10 cellular contexts compared by ENCODE assay signal in genomic region chr15:40300367-40300766, GRCh38. TPM values are rescaled to one million over a fixed set of nuclear protein-coding genes. Genes with fewer than 3 reads are reported as not detected.
"Had no signal": no experiment of that assay in that cellular context is flagged by ENCODE, and none has a peak within 500 bp of the region (broad histone marks: within the 10 kb centered on the region; RNA-seq: fewer than 3 reads in every experiment).

No MANE protein-coding gene starts in this region.

- H3K27ac ChIP-seq: GM23248, HL-60, KMS-11 had no signal

- H3K4me3 ChIP-seq: GM23248 had no signal

- DNase-seq: GM23248, GOT3, H9, HCEC 1CT had no signal

- H3K4me2 ChIP-seq: KMS-11 had no signal

- FAIRE-seq: H54, HepG2 had no signal

- H3K9ac ChIP-seq: GM23248, KMS-11 had no signal

- H2AFZ ChIP-seq: GM23248 had no signal

- ATAC-seq: HepG2 had no signal

RNA-seq across cellular contexts. Expression of gene PLCB2, which starts 7.4 kb away (rescaled TPM):
- total RNA-seq: HepG2 had no signal

RNA-seq across cellular contexts. Expression of gene ANKRD63, which starts 17.5 kb away (rescaled TPM):
- total RNA-seq: GM23248, HepG2, HT1080 had no signal
- polyA plus RNA-seq: GM23248, HepG2, IgD-negative memory B cell had no signal

RNA-seq across cellular contexts. Expression of gene PHGR1, which starts 50.5 kb away (rescaled TPM):
- total RNA-seq: GM23248, H9, HepG2, HT1080 had no signal
- polyA plus RNA-seq: GM23248, HepG2, IgD-negative memory B cell had no signal
